15 cellular contexts compared by ENCODE assay signal in the genomic region with DNA sequence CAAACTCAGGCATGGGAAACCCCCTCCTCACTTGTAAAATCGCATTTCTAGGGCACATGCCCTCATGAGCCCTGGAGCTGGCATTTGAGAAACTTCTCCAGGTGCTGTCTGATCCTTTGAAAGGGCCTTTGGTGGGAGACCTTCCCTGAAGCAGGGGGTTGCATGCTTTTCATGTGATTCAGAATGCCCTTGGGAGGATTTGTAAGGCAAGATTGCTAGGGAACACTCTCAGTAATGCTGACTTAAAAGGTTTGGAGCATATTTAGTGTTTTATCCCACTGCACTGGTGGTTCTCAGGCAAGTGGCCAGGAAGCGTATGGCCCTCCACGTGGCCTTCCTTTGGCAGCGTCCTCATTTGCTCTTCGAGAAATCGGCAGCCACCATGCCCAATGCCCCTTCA.
"Had no signal": no experiment of that assay in that cellular context is flagged by ENCODE, and none has a peak within 500 bp of the region (broad histone marks: within the 10 kb centered on the region; RNA-seq: fewer than 3 reads in every experiment).

No MANE protein-coding gene starts in this region.

- H3K9me3 Mint-ChIP-seq: activated naive CD4-positive, alpha-beta T cell treated with anti-CD3 and anti-CD28 coated beads, Interleukin-2, amount 50 U/mL, for 24 hours; natural killer cell treated with Interleukin-12 subunit alpha and Interleukin-12 subunit beta and Interleukin-15 and Interleukin-18, amount 100 ng/mL, for 72 hours had no signal

- DNase-seq: activated CD4-positive, alpha-beta T cell treated with anti-CD3 and anti-CD28 coated beads, Interleukin-2, amount 50 U/mL, for 1 hour; activated effector memory CD4-positive, alpha-beta T cell treated with Interleukin-2 at 50 U/mL for 16 hours; activated T-cell treated with anti-CD3 and anti-CD28 coated beads, Interleukin-2, amount 50 U/mL, for 1 hour; dermis blood vessel endothelial cell; head of caudate nucleus; left ventricle myocardium superior; mesenchymal stem cell; stimulated activated CD4-positive, alpha-beta T cell treated with anti-CD3 and anti-CD28 coated beads, Interleukin-2, amount 100 ng/mL, for 48 hours; stimulated activated CD8-positive, alpha-beta memory T cell treated with anti-CD3 and anti-CD28 coated beads, Interleukin-4, amount 100 ng/mL, for 48 hours; stimulated activated naive CD8-positive, alpha-beta T cell treated with anti-CD3 and anti-CD28 coated beads, Interleukin-15, Interleukin-2, amounts not matched to agents 100 U/mL and 50 U/mL, for 24 hours; T-helper 17 cell had no signal

- H3K4me3 ChIP-seq: suprapubic skin had no signal

- H3K27me3 ChIP-seq: suprapubic skin had no signal

- H3K27ac ChIP-seq: suprapubic skin had no signal

- H3K27ac Mint-ChIP-seq: activated naive CD4-positive, alpha-beta T cell treated with anti-CD3 and anti-CD28 coated beads, Interleukin-2, amount 50 U/mL, for 24 hours; natural killer cell treated with Interleukin-12 subunit alpha and Interleukin-12 subunit beta and Interleukin-15 and Interleukin-18, amount 100 ng/mL, for 72 hours; T-helper 17 cell; type B pancreatic cell had no signal

- H3K4me3 Mint-ChIP-seq: activated naive CD4-positive, alpha-beta T cell treated with anti-CD3 and anti-CD28 coated beads, Interleukin-2, amount 50 U/mL, for 24 hours; natural killer cell treated with Interleukin-12 subunit alpha and Interleukin-12 subunit beta and Interleukin-15 and Interleukin-18, amount 100 ng/mL, for 72 hours; T-helper 17 cell; type B pancreatic cell had no signal

- H3K36me3 Mint-ChIP-seq: activated naive CD4-positive, alpha-beta T cell treated with anti-CD3 and anti-CD28 coated beads, Interleukin-2, amount 50 U/mL, for 24 hours; natural killer cell treated with Interleukin-12 subunit alpha and Interleukin-12 subunit beta and Interleukin-15 and Interleukin-18, amount 100 ng/mL, for 72 hours; type B pancreatic cell had no signal

- H3K4me1 Mint-ChIP-seq: activated naive CD4-positive, alpha-beta T cell treated with anti-CD3 and anti-CD28 coated beads, Interleukin-2, amount 50 U/mL, for 24 hours; T-helper 17 cell had no signal

- H3K36me3 ChIP-seq: suprapubic skin had no signal

- H3K9me3 ChIP-seq: suprapubic skin had no signal
